In the genomic region with DNA sequence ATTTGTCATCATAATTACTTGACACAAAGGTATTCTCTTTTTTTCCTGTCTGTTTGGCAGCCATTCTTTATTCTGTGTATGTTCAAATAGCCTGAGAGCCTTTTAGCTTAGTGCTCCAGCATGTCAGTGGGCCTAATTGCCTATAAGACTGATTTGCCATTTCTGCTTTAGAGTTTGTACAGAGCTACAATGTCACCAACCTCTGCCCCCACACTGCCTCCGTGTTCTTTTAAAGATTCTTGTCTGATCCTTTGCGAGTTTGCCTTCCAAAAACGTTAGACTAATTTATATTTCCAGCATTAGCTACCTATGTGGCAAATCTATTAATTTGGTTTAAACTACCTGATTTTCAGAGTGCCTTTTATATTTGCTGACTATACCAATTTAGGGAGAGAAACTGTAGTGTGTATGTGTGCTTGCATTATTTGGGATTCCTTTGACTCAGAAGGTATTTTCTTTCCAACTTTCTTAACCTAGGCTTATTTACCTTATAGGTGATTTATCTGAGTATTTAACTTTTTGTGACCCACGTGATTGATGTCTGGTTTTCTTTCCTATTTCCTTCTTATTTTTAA, we compare ENCODE assay signal across 19 cellular contexts.
DNase-seq lines count a peak whose midpoint lies in the region; ATAC-seq and TF ChIP-seq lines count a peak whose summit lies in the region.
"Had no signal": no experiment of that assay in that cellular context is flagged by ENCODE, and none has a peak within 500 bp of the region (broad histone marks: within the 10 kb centered on the region; RNA-seq: fewer than 3 reads in every experiment).

No MANE protein-coding gene starts in this region.

- H3K9me3 ChIP-seq in naive thymus-derived CD4-positive, alpha-beta T cell (ENCODE audit: control insufficient read depth in 2 of 3, low read length in 3 of 3), result no peaks in the 10 kb centered on the region
- H3K9me3 ChIP-seq in adrenal gland (replicated peaks in 1 of 3), result no peaks in the 10 kb centered on the region
- H3K9me3 ChIP-seq: lower lobe of right lung, ovary had no signal

- no peaks in the 10 kb centered on the region for H3K27me3 Mint-ChIP-seq in activated CD8-positive, alpha-beta memory T cell treated with anti-CD3 and anti-CD28 coated beads, Interleukin-2, amount 10 ng/mL, durations not matched to agents 7 days and 5 days
- no peaks in the 10 kb centered on the region for H3K27me3 Mint-ChIP-seq in activated naive CD8-positive, alpha-beta T cell
- no peaks in the 10 kb centered on the region for H3K27me3 Mint-ChIP-seq in naive thymus-derived CD4-positive, alpha-beta T cell
- H3K27me3 Mint-ChIP-seq in immature natural killer cell (ENCODE audit: low read depth in 3 of 3), result peaks cover 0 to 5% (median 2%) of the 10 kb centered on the region in 3 donors

- intact Hi-C loops in naive thymus-derived CD4-positive, alpha-beta T cell (cut with micrococcal nuclease), result loop anchor here in 1 of 2 donors (2.0 kb wide), 1 partner anchor 13 kb away; no protein-coding TSS in a partner anchor
- intact Hi-C loops in adrenal gland (cut with DNase I), result no loop called here

- no peak overlapping the region for H3K27ac ChIP-seq in naive thymus-derived CD4-positive, alpha-beta T cell (ENCODE audit: low read depth, low read length)
- no peak overlapping the region for H3K27ac ChIP-seq in adrenal gland
- H3K27ac ChIP-seq: lower lobe of right lung, ovary had no signal

- DNase-seq in activated CD8-positive, alpha-beta memory T cell treated with anti-CD3 and anti-CD28 coated beads, Interleukin-2, amount 10 ng/mL, durations not matched to agents 7 days and 5 days, result no peak
- no peak for DNase-seq in activated CD8-positive, alpha-beta memory T cell treated with anti-CD3 and anti-CD28 coated beads, Interleukin-2, amount 50 U/mL, for 48 hours
- DNase-seq in NCI-H1436 (lab: John Stamatoyannopoulos, UW), result peak; percentile 41
- DNase-seq in naive thymus-derived CD4-positive, alpha-beta T cell, result no peak
- DNase-seq in immature natural killer cell, result no peak
- DNase-seq in glomerular visceral epithelial cell (ENCODE audit: extremely low spot score), result no peak
- DNase-seq in adrenal gland, result no peak
- DNase-seq: amygdala; cerebellar nuclear complex; DND-41; effector CD4-positive, alpha-beta T cell; glutamatergic neuron; GOT3; lower lobe of right lung; NCI-H2029; NCI-H510A; ovary; SHP77 treated with DMSO at 0.1 percent for 48 hours had no signal

- CTCF ChIA-PET in activated CD8-positive, alpha-beta memory T cell treated with anti-CD3 and anti-CD28 coated beads, Interleukin-2, amount 10 ng/mL, durations not matched to agents 7 days and 5 days (lab: Charles Lee), result no interaction called here
- CTCF ChIA-PET in naive thymus-derived CD4-positive, alpha-beta T cell (lab: Charles Lee), result no interaction called here

- no peak for TF ChIP-seq POLR2A in adrenal gland (IDR thresholded peaks at IDR 0.05)

- H3K36me3 ChIP-seq in naive thymus-derived CD4-positive, alpha-beta T cell (ENCODE audit: control insufficient read depth in 2 of 3, insufficient read depth in 3 of 3, low read length in 3 of 3), result no peaks in the 10 kb centered on the region
- H3K36me3 ChIP-seq in adrenal gland (replicated peaks in 1 of 2), result no peaks in the 10 kb centered on the region
- H3K36me3 ChIP-seq: lower lobe of right lung, ovary had no signal

- peaks cover 2% of the 10 kb centered on the region for H3K9me3 Mint-ChIP-seq in activated CD8-positive, alpha-beta memory T cell treated with anti-CD3 and anti-CD28 coated beads, Interleukin-2, amount 10 ng/mL, durations not matched to agents 7 days and 5 days (ENCODE audit: low read depth)
- no peaks in the 10 kb centered on the region for H3K9me3 Mint-ChIP-seq in activated naive CD8-positive, alpha-beta T cell (ENCODE audit: low read depth)
- peaks cover 0 to 10% (median 0%) of the 10 kb centered on the region in 11 donors for H3K9me3 Mint-ChIP-seq in naive thymus-derived CD4-positive, alpha-beta T cell
- no peaks in the 10 kb centered on the region for H3K9me3 Mint-ChIP-seq in immature natural killer cell

- 57 to 65% (median 61%) methylated on average over 4 of the region's 4 CpGs for WGBS in adrenal gland, 4 donors

- peaks cover 14% of the 10 kb centered on the region for H3K4me1 Mint-ChIP-seq in activated CD8-positive, alpha-beta memory T cell treated with anti-CD3 and anti-CD28 coated beads, Interleukin-2, amount 10 ng/mL, durations not matched to agents 7 days and 5 days
- peaks cover 69% of the 10 kb centered on the region for H3K4me1 Mint-ChIP-seq in activated naive CD8-positive, alpha-beta T cell (ENCODE audit: low read depth)
- H3K4me1 Mint-ChIP-seq in naive thymus-derived CD4-positive, alpha-beta T cell, result peaks cover 29 to 81% (median 75%) of the 10 kb centered on the region in 7 donors
- H3K4me1 Mint-ChIP-seq in immature natural killer cell, result peaks cover 2 to 21% of the 10 kb centered on the region in 2 donors

- POLR2A ChIA-PET in naive thymus-derived CD4-positive, alpha-beta T cell (lab: Charles Lee), result interaction anchor here (1.0 kb wide), 1 partner anchor 70 kb away, joined by 5 read pairs; the partner anchor contains the start of gene FAM117B

- ATAC-seq in activated CD8-positive, alpha-beta memory T cell treated with anti-CD3 and anti-CD28 coated beads, Interleukin-2, amount 10 ng/mL, durations not matched to agents 7 days and 5 days, result no peak
- no peak for ATAC-seq in naive thymus-derived CD4-positive, alpha-beta T cell
- ATAC-seq: lower lobe of right lung had no signal

- no peak for TF ChIP-seq CTCF in adrenal gland (IDR thresholded peaks at IDR 0.05)

- peak overlapping the region; percentile 40 for H3K27ac Mint-ChIP-seq in activated CD8-positive, alpha-beta memory T cell treated with anti-CD3 and anti-CD28 coated beads, Interleukin-2, amount 10 ng/mL, durations not matched to agents 7 days and 5 days
- peak overlapping the region; percentile 95 for H3K27ac Mint-ChIP-seq in activated naive CD8-positive, alpha-beta T cell
- H3K27ac Mint-ChIP-seq in naive thymus-derived CD4-positive, alpha-beta T cell, result peak overlapping the region; percentile 46 to 74 (median 70)
- no peak overlapping the region for H3K27ac Mint-ChIP-seq in immature natural killer cell

- H3K27me3 ChIP-seq in naive thymus-derived CD4-positive, alpha-beta T cell (ENCODE audit: control insufficient read depth in 2 of 2, insufficient read depth in 2 of 2, low read length in 2 of 2), result no peaks in the 10 kb centered on the region
- no peaks in the 10 kb centered on the region for H3K27me3 ChIP-seq in adrenal gland
- H3K27me3 ChIP-seq: ovary had no signal

- H3K36me3 Mint-ChIP-seq in activated CD8-positive, alpha-beta memory T cell treated with anti-CD3 and anti-CD28 coated beads, Interleukin-2, amount 10 ng/mL, durations not matched to agents 7 days and 5 days, result peaks cover 6% of the 10 kb centered on the region
- H3K36me3 Mint-ChIP-seq in activated naive CD8-positive, alpha-beta T cell, result peaks cover 20% of the 10 kb centered on the region
- peaks cover 3 to 40% (median 24%) of the 10 kb centered on the region in 5 donors for H3K36me3 Mint-ChIP-seq in naive thymus-derived CD4-positive, alpha-beta T cell
- H3K36me3 Mint-ChIP-seq in immature natural killer cell, result peaks cover 0 to 10% (median 4%) of the 10 kb centered on the region in 3 donors

- H3K4me1 ChIP-seq in naive thymus-derived CD4-positive, alpha-beta T cell (ENCODE audit: control insufficient read depth in 2 of 2, insufficient read depth in 2 of 2, low read length in 2 of 2), result peaks cover 0 to 14% of the 10 kb centered on the region in 2 donors
- peaks cover 0 to 5% of the 10 kb centered on the region in 2 donors for H3K4me1 ChIP-seq in adrenal gland (replicated peaks in 1 of 2)
- H3K4me1 ChIP-seq: lower lobe of right lung had no signal

- no peak overlapping the region for H3K4me3 ChIP-seq in naive thymus-derived CD4-positive, alpha-beta T cell (ENCODE audit: low read length)
- no peak overlapping the region for H3K4me3 ChIP-seq in adrenal gland
- H3K4me3 ChIP-seq: lower lobe of right lung, ovary had no signal

- H3K4me3 Mint-ChIP-seq in activated CD8-positive, alpha-beta memory T cell treated with anti-CD3 and anti-CD28 coated beads, Interleukin-2, amount 10 ng/mL, durations not matched to agents 7 days and 5 days, result no peak overlapping the region
- H3K4me3 Mint-ChIP-seq in activated naive CD8-positive, alpha-beta T cell, result peak overlapping the region; percentile 52
- peak overlapping the region; percentile 1 to 75 (median 44) for H3K4me3 Mint-ChIP-seq in naive thymus-derived CD4-positive, alpha-beta T cell
- H3K4me3 Mint-ChIP-seq in immature natural killer cell, result no peak overlapping the region

Comparison
In these comparisons a context has a peak if more than half of its experiments do, and no peak if none do; other contexts are left out.
1. H3K27ac Mint-ChIP-seq: peak in activated CD8-positive, alpha-beta memory T cell treated with anti-CD3 and anti-CD28 coated beads, Interleukin-2, amount 10 ng/mL, durations not matched to agents 7 days and 5 days (single experiment), activated naive CD8-positive, alpha-beta T cell (single experiment) and naive thymus-derived CD4-positive, alpha-beta T cell (9 of 9); none in immature natural killer cell (0 of 6).
2. H3K4me3 Mint-ChIP-seq: peak in activated naive CD8-positive, alpha-beta T cell (single experiment) and naive thymus-derived CD4-positive, alpha-beta T cell (10 of 10); none in activated CD8-positive, alpha-beta memory T cell treated with anti-CD3 and anti-CD28 coated beads, Interleukin-2, amount 10 ng/mL, durations not matched to agents 7 days and 5 days (single experiment) and immature natural killer cell (0 of 5).